In the genomic region with DNA sequence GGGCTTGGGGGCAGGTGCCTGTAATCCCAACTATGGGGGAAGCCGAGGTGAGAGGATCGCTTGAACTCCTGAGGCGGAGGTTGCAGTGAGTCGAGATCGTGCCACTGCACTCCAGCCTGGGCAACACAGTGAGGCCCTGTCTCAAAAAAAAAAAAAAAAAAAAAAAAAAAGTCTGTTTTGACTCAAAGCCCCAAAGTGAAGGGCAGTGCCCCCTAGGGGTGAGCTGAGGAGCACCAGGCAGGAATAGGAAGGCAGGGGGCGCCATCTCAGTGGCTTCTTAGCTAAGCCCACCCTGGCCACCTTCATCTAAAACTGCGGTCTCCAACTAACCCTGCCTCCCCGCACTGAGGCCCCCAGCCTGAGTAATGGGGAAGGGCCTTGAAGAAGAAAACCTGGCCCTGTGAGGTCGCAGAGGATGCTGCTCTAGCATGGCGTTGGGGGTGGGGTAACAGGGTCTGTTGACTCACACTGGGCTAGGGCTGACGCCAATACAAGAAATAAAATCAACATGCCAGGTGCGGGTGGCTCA, we compare ENCODE assay signal across 8 cellular contexts. TPM values are rescaled to one million over a fixed set of nuclear protein-coding genes. Genes with fewer than 3 reads are reported as not detected.
DNase-seq lines count a peak whose midpoint lies in the region; TF ChIP-seq lines count a peak whose summit lies in the region.

No MANE protein-coding gene starts in this region.

- H3K27ac Mint-ChIP-seq in chondrocyte (ENCODE audit: unreplicated experiment) = no peak overlapping the region
- H3K27ac Mint-ChIP-seq in nephron = peak overlapping the region in 1 of 3 experiments; percentile 23

- H3K4me3 Mint-ChIP-seq in chondrocyte (ENCODE audit: unreplicated experiment) (no peak overlapping the region), nephron (peak overlapping the region in 2 of 3 experiments; percentile 76 to 77)

- no peaks in the 10 kb centered on the region for H3K36me3 ChIP-seq in ACC112 (ENCODE audit: insufficient read depth, low read length)
- H3K36me3 ChIP-seq in SK-N-SH (replicated peaks in 1 of 2; ENCODE audit: control insufficient read depth in 1 of 2, insufficient read depth in 2 of 2, low read length in 1 of 2) = peaks cover 0 to 7% of the 10 kb centered on the region in 2 experiments

- H3K9me3 Mint-ChIP-seq in chondrocyte (ENCODE audit: low read depth) (no peaks in the 10 kb centered on the region), nephron (no peaks in the 10 kb centered on the region)

- H3K36me3 Mint-ChIP-seq in chondrocyte (ENCODE audit: low read depth) (peaks cover 1% of the 10 kb centered on the region), nephron (ENCODE audit: low read depth) (peaks cover 9% of the 10 kb centered on the region)

- H3K4me1 ChIP-seq in ACC112 (ENCODE audit: control insufficient read depth, insufficient read depth, low read length, unreplicated experiment) (peaks cover 12% of the 10 kb centered on the region), SK-N-SH (ENCODE audit: control insufficient read depth in 1 of 2, insufficient read depth in 2 of 2, low read depth in 1 of 2, low read length in 1 of 2) (peaks cover 24 to 26% of the 10 kb centered on the region in 2 experiments)

- H3K9me2 ChIP-seq in SK-N-SH = no peaks in the 10 kb centered on the region

- POLR2A ChIA-PET in SK-N-SH (lab: Yijun Ruan, JAX) = interaction anchor here (0.6 to 1.2 kb wide), 2 partner anchors 11 to 659 kb away, joined by 3 read pairs; no protein-coding TSS in a partner anchor

- peak; percentile 76 for DNase-seq in GM13976 (ENCODE audit: low spot score)
- peak; percentile 84 for DNase-seq in SK-N-SH
- DNase-seq in chondrocyte (ENCODE audit: low spot score) = peak; percentile 67
- no peak for DNase-seq in glomerular visceral epithelial cell (ENCODE audit: extremely low spot score)
- no peak for DNase-seq in AG08395 (ENCODE audit: low spot score)
- DNase-seq in NCI-H2107 (lab: John Stamatoyannopoulos, UW) = no peak

- H4K20me1 ChIP-seq in SK-N-SH (ENCODE audit: insufficient read depth) = peaks cover 99% of the 10 kb centered on the region

- 95% methylated on average over 12 of the region's 12 CpGs for WGBS in SK-N-SH (ENCODE audit: low lambda C conversion rate)

- H3K9ac ChIP-seq in SK-N-SH = no peak overlapping the region

- H3K27me3 ChIP-seq in ACC112 (ENCODE audit: insufficient read depth, low read length) = no peaks in the 10 kb centered on the region
- no peaks in the 10 kb centered on the region for H3K27me3 ChIP-seq in SK-N-SH (ENCODE audit: insufficient read depth)

- H3K27ac ChIP-seq in ACC112 (ENCODE audit: low read depth, low read length) (peak overlapping the region; percentile 22; the same call in 1 of the 2 replicates), SK-N-SH (ENCODE audit: low read depth in 2 of 2, low read length in 1 of 2) (peak overlapping the region in 1 of 2 experiments; percentile 3; a peak in 1 of 4 replicates)

- H2AFZ ChIP-seq in ACC112 (ENCODE audit: low read length, unreplicated experiment) = no peak overlapping the region
- no peak overlapping the region for H2AFZ ChIP-seq in SK-N-SH (ENCODE audit: low read depth)

- H3K27me3 Mint-ChIP-seq in chondrocyte (ENCODE audit: low read depth) = no peaks in the 10 kb centered on the region
- H3K27me3 Mint-ChIP-seq in nephron (ENCODE audit: low read depth) = peaks cover 3% of the 10 kb centered on the region

- in situ Hi-C loops in GM13976 (cut with MboI; ENCODE audit: low sequenced_read_pairs, unreplicated experiment) = no loop called here

- TF ChIP-seq CTCF in GM13976 (IDR thresholded peaks at IDR 0.05; ENCODE audit: borderline replicate concordance, control extremely low read depth, extremely low read depth, insufficient read depth, missing control alignments) (peak; percentile 70), SK-N-SH (IDR thresholded peaks at IDR 0.05) (peak; percentile 99), chondrocyte (IDR thresholded peaks at IDR 0.05) (peak; percentile 80), nephron (IDR thresholded peaks at IDR 0.05; ENCODE audit: unreplicated experiment in 3 of 3) (peak; percentile 43 to 62 (median 59))

- H3K4me1 Mint-ChIP-seq in chondrocyte (ENCODE audit: low read depth) = peaks cover 20% of the 10 kb centered on the region
- peaks cover 14% of the 10 kb centered on the region for H3K4me1 Mint-ChIP-seq in nephron

- 0 out of 2 replicates have a peak overlapping the region, but pooled peaks have one; percentile 39 for H3K4me2 ChIP-seq in SK-N-SH

- H3K79me2 ChIP-seq in ACC112 (ENCODE audit: control insufficient read depth, insufficient read depth, low read length, unreplicated experiment) = peaks cover 2% of the 10 kb centered on the region
- H3K79me2 ChIP-seq in SK-N-SH (ENCODE audit: insufficient read depth) = peaks cover 100% of the 10 kb centered on the region

- no peaks in the 10 kb centered on the region for H3K9me3 ChIP-seq in SK-N-SH

- TF ChIP-seq EP300 in SK-N-SH (IDR thresholded peaks at IDR 0.05; ENCODE audit: borderline replicate concordance in 1 of 2, low read depth in 1 of 2, low read length in 1 of 2) = no peak

- TF ChIP-seq RAD21 in SK-N-SH (IDR thresholded peaks at IDR 0.05; ENCODE audit: low read length) = peak; percentile 58

- peaks cover 38% of the 10 kb centered on the region for H3F3A ChIP-seq in SK-N-SH (replicated peaks; ENCODE audit: insufficient read depth)

- H3K4me3 ChIP-seq in ACC112 (ENCODE audit: low read depth, low read length) = no peak overlapping the region
- no peak overlapping the region; a peak in 1 of 4 replicates for H3K4me3 ChIP-seq in SK-N-SH (ENCODE audit: low read depth in 2 of 2, low read length in 1 of 2)

- CTCF ChIA-PET in SK-N-SH (lab: Yijun Ruan, JAX) = interaction anchor here (0.6 to 15.1 kb wide), 31 partner anchors 8 to 559 kb away, joined by 3 to 160 read pairs (median 5); partner anchors contain the start of gene PODXL

TF ChIP-seq in SK-N-SH, 30 proteins besides CTCF, POLR2A, EP300 and RAD21:
- no peak for TF ChIP-seq MAX (IDR thresholded peaks at IDR 0.05; ENCODE audit: low read depth)
- peak; percentile 47 for TF ChIP-seq SMC3 (IDR thresholded peaks at IDR 0.05; ENCODE audit: low read depth, low read length)
- TF ChIP-seq GABPA (IDR thresholded peaks at IDR 0.05; ENCODE audit: low read depth) = no peak
- TF ChIP-seq FOXM1 (IDR thresholded peaks at IDR 0.05; ENCODE audit: low read depth) = no peak
- no peak for TF ChIP-seq POLR2AphosphoS5 (IDR thresholded peaks at IDR 0.05; ENCODE audit: low read depth, low read length)
- TF ChIP-seq YY1 (IDR thresholded peaks at IDR 0.05; ENCODE audit: low read depth) = no peak

RNA-seq across cellular contexts. Expression of gene PODXL, which starts 9.8 kb away (rescaled TPM):
- 76.1 and 86.0 TPM in 2 replicates for polyA plus RNA-seq in SK-N-SH (2012; rRNA removed)
- 44.3 and 58.4 TPM in 2 replicates for polyA plus RNA-seq in SK-N-SH (2012; cell fraction: cytosol; rRNA removed)
- polyA plus RNA-seq in SK-N-SH (2012; cell fraction: nucleus; rRNA removed) = 131 and 142 TPM in 2 replicates
- total RNA-seq in chondrocyte = 11.9 to 14.5 TPM (median 14.0 TPM) in 3 replicates

Comparison
In these comparisons a context has a peak if more than half of its experiments do, and no peak if none do; other contexts are left out.
1. DNase-seq: peak in GM13976 (single experiment), SK-N-SH (single experiment) and chondrocyte (single experiment); none in glomerular visceral epithelial cell (single experiment), AG08395 (single experiment) and NCI-H2107 (single experiment).
2. Peak in every context shown above with its lines, with median percentiles within 50 percentile points of each other: CTCF ChIP-seq.